ENCODE assay signal across 8 cellular contexts in the genomic region with DNA sequence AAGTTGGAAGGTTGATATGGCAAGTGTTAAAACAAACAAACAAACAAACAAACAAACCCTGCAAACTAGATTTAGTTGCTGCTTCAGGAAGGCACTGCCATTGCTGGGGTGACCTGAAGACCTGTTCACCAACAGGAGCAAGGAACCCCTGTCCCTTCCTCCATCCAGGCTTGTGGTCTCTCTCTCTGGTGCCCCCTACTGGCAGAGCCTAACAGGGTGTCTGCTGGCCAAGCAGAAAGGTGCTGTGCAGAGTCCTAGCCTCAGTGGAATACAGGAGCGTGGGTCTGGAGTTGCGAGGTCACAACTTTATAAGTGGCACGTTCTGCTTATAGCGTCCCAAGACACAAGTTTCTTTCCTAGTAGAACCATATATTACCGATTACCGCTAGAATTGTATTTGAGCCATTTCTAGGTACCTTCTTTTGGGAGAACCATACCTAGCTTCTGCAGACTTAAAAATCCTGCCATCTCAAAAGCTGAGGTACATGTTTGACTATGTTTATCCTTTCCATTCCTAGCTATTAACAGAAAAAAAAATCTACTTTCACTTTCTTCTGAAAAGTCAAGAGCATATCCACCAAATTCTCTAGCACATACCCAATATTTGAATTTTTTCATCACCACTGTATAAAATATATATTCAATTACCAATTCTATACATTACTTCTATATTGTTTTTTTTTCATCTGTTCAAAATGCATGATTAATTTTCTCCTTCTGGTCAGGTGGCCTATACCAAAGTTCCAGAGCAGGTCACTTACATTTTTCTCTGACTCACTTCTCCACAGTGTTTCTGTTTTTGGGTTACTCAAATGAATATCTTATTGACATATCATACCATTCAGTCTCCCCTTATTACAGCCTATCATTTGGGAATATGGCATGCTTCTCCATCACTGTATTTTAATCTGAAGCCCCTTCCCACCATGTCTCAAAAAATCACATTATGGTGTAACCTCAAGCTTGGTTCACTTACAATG. TPM values are rescaled to one million over a fixed set of nuclear protein-coding genes. Genes with fewer than 3 reads are reported as not detected.
DNase-seq lines count a peak whose midpoint lies in the region; TF ChIP-seq lines count a peak whose summit lies in the region.

No MANE protein-coding gene starts in this region.

- DNase-seq in NCI-H2171 treated with DMSO at 0.1 percent for 48 hours (lab: John Stamatoyannopoulos, UW) (peak; percentile 17), NCI-H2171 (lab: John Stamatoyannopoulos, UW) (no peak), HUDEP-2 (lab: John Stamatoyannopoulos, UW; ENCODE audit: unreplicated experiment in 76 of 76) (peak in 61 of 76 experiments; percentile 1 to 76 (median 39)), chondrocyte (ENCODE audit: low spot score) (no peak), medulla oblongata (ENCODE audit: extremely low spot score) (peak; percentile 63), NCI-H226 (no peak)
- peak; percentile 76 for DNase-seq in activated CD4-positive, CD25-positive, alpha-beta regulatory T cell treated with anti-CD3 and anti-CD28 coated beads, Interleukin-2, amount 50 U/mL, for 72 hours
- peak; percentile 81 for DNase-seq in stimulated activated CD8-positive, alpha-beta memory T cell treated with anti-CD3 and anti-CD28 coated beads, Interleukin-4, amount 100 ng/mL, for 48 hours

- peaks cover 58% of the 10 kb centered on the region for H3K4me1 Mint-ChIP-seq in chondrocyte (ENCODE audit: low read depth)

- peak; percentile 80 for TF ChIP-seq CTCF in chondrocyte (IDR thresholded peaks at IDR 0.05)

- H3K36me3 Mint-ChIP-seq in chondrocyte (ENCODE audit: low read depth): no peaks in the 10 kb centered on the region

- H3K4me3 Mint-ChIP-seq in chondrocyte (ENCODE audit: unreplicated experiment): no peak overlapping the region

- no peaks in the 10 kb centered on the region for H3K27me3 Mint-ChIP-seq in chondrocyte (ENCODE audit: low read depth)

- H3K9me3 Mint-ChIP-seq in chondrocyte (ENCODE audit: low read depth): peaks cover 3% of the 10 kb centered on the region

- H3K27ac Mint-ChIP-seq in chondrocyte (ENCODE audit: unreplicated experiment): peak overlapping the region; percentile 45

RNA-seq across cellular contexts. Expression of gene CALD1, which starts 29.1 kb away (rescaled TPM):
- total RNA-seq in chondrocyte: 1,623 to 1,979 TPM (median 1,941 TPM) in 3 replicates

Comparison
In these comparisons a context has a peak if more than half of its experiments do, and no peak if none do; other contexts are left out.
1. DNase-seq: peak in NCI-H2171 treated with DMSO at 0.1 percent for 48 hours (single experiment), HUDEP-2 (61 of 76), activated CD4-positive, CD25-positive, alpha-beta regulatory T cell treated with anti-CD3 and anti-CD28 coated beads, Interleukin-2, amount 50 U/mL, for 72 hours (single experiment), medulla oblongata (single experiment) and stimulated activated CD8-positive, alpha-beta memory T cell treated with anti-CD3 and anti-CD28 coated beads, Interleukin-4, amount 100 ng/mL, for 48 hours (single experiment); none in NCI-H2171 (single experiment), chondrocyte (single experiment) and NCI-H226 (single experiment).